Comparison of ENCODE assay signal across 15 cellular contexts in genomic region chr17:63685578-63685977, GRCh38.
"Had no signal": no experiment of that assay in that cellular context is flagged by ENCODE, and none has a peak within 500 bp of the region (broad histone marks: within the 10 kb centered on the region; RNA-seq: fewer than 3 reads in every experiment).

No MANE protein-coding gene starts in this region.

- H3K4me3 ChIP-seq: cardiac muscle cell, pancreas, tibial nerve had no signal

- H3K27me3 Mint-ChIP-seq: activated naive CD8-positive, alpha-beta T cell treated with anti-CD3 and anti-CD28 coated beads, Interleukin-2, amount 10 ng/mL, durations not matched to agents 7 days and 5 days; naive B cell had no signal

- H3K27ac Mint-ChIP-seq: activated naive CD8-positive, alpha-beta T cell treated with anti-CD3 and anti-CD28 coated beads, Interleukin-2, amount 10 ng/mL, durations not matched to agents 7 days and 5 days had no signal

- H3K4me1 ChIP-seq: pancreas had no signal

- ATAC-seq: pancreas, sciatic nerve had no signal

- H3K9me3 ChIP-seq: pancreas, tibial nerve had no signal

- H3K27ac ChIP-seq: cardiac muscle cell, pancreas had no signal

- H3K9me3 Mint-ChIP-seq: activated naive CD8-positive, alpha-beta T cell treated with anti-CD3 and anti-CD28 coated beads, Interleukin-2, amount 10 ng/mL, durations not matched to agents 7 days and 5 days; activated T-cell treated with anti-CD3 and anti-CD28 coated beads, Interleukin-2, amount 50 U/mL, for 4 hours had no signal

- H3K27me3 ChIP-seq: cardiac muscle cell, pancreas, tibial nerve had no signal

- H3K4me3 Mint-ChIP-seq: activated naive CD8-positive, alpha-beta T cell treated with anti-CD3 and anti-CD28 coated beads, Interleukin-2, amount 10 ng/mL, durations not matched to agents 7 days and 5 days; activated T-cell treated with anti-CD3 and anti-CD28 coated beads, Interleukin-2, amount 50 U/mL, for 4 hours; naive B cell had no signal

- DNase-seq: activated CD4-positive, CD25-positive, alpha-beta regulatory T cell treated with anti-CD3 and anti-CD28 coated beads, Interleukin-2, amount 50 U/mL, for 72 hours; activated gamma-delta T cell; activated naive CD8-positive, alpha-beta T cell treated with anti-CD3 and anti-CD28 coated beads, Interleukin-2, amount 10 ng/mL, durations not matched to agents 7 days and 5 days; activated T-cell treated with anti-CD3 and anti-CD28 coated beads, Interleukin-2, amount 50 U/mL, for 4 hours; dermis blood vessel endothelial cell; effector memory CD4-positive, alpha-beta T cell; foreskin fibroblast; left ventricle myocardium superior; naive B cell; pancreas; stimulated activated CD4-positive, alpha-beta T cell treated with anti-CD3 and anti-CD28 coated beads, Interleukin-4, amount 100 ng/mL, for 4 hours; stimulated activated naive CD4-positive, alpha-beta T cell had no signal
